26 cellular contexts compared by ENCODE assay signal in the genomic region with DNA sequence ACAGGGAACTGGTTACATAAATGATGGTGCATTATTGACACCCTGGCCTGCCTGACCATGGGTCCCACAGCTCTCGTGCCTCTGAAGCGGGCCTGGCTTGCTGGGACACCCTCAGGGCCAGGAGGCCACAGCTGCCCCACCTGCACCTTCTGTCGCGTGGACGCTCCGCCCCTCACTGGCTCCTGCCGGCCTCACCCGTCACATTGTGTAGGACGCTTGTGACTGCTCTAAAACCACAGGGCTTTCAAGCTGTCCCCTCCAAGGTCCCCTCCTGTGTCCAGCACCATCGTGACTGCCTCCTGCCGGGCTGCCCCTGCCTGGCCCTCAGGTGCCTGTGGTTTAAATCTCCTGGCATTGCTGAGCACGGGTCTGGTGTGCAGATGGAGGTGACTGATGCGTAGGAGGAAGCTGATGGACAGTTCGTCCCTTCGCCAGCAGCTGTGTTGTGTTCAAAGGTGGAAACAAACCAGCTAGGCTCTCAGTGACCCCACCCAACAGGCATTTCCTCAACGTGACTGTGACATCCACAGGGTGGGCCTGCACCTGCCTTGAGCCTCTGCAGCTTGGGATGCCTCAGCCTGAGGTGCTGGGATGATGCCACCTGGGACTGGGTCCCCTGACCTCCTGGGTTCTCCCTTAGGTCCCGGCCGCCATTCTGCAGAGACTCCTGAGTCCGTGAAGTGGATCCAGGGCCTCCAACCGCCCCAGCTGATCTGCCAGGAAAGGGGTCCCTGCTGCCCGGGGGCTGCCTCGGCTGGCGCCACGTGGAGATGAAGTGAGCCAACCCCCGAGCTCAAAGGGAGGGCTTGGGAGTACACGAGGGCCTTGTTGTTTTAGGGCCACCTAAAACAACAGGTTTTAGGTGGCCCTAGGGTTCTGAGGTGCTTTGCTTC.
"Had no signal": no experiment of that assay in that cellular context is flagged by ENCODE, and none has a peak within 500 bp of the region (broad histone marks: within the 10 kb centered on the region; RNA-seq: fewer than 3 reads in every experiment).

No MANE protein-coding gene starts in this region.

- H3K27ac Mint-ChIP-seq: activated CD4-positive, alpha-beta memory T cell treated with anti-CD3 and anti-CD28 coated beads for 36 hours; activated naive CD4-positive, alpha-beta T cell treated with anti-CD3 and anti-CD28 coated beads, Interleukin-2, amount 50 U/mL, for 72 hours; naive B cell; progenitor cell of endocrine pancreas; stimulated activated naive B cell treated with anti-CD40 and anti-IgM and Interleukin-4, amounts not matched to agents 10 μg/mL and 1 μg/mL and 100 μg/mL, for 72 hours; WTC11 had no signal

- H3K9me3 ChIP-seq: breast epithelium, sigmoid colon, SJSA1, thyroid gland, uterus had no signal

- H3K4me1 Mint-ChIP-seq: naive B cell; stimulated activated naive B cell treated with anti-CD40 and anti-IgM and Interleukin-4, amounts not matched to agents 10 μg/mL and 1 μg/mL and 100 μg/mL, for 72 hours had no signal

- H3K4me1 ChIP-seq: breast epithelium, sigmoid colon, SJSA1, thyroid gland, uterus had no signal

- ATAC-seq: activated naive CD4-positive, alpha-beta T cell treated with anti-CD3 and anti-CD28 coated beads, Interleukin-2, amount 50 U/mL, for 72 hours; esophagus mucosa; left colon; stimulated activated naive B cell treated with anti-CD40 and anti-IgM and Interleukin-4, amounts not matched to agents 10 μg/mL and 1 μg/mL and 100 μg/mL, for 72 hours; WTC11 had no signal

- H3K4me3 Mint-ChIP-seq: activated CD4-positive, alpha-beta memory T cell treated with anti-CD3 and anti-CD28 coated beads for 36 hours; naive B cell; stimulated activated naive B cell treated with anti-CD40 and anti-IgM and Interleukin-4, amounts not matched to agents 10 μg/mL and 1 μg/mL and 100 μg/mL, for 72 hours; WTC11 had no signal

- DNase-seq: activated CD4-positive, alpha-beta memory T cell treated with anti-CD3 and anti-CD28 coated beads for 36 hours; activated gamma-delta T cell treated with Interleukin-2 at 50 U/mL for 16 hours; activated T-cell treated with anti-CD3 and anti-CD28 coated beads for 4 hours; cerebellar nuclear complex; effector memory CD4-positive, alpha-beta T cell; glutamatergic neuron; left colon; mesendoderm; naive B cell; occipital lobe; retina; sigmoid colon; stimulated activated CD4-positive, alpha-beta T cell treated with anti-CD3 and anti-CD28 coated beads, Interleukin-15, amount 100 ng/mL, for 24 hours; stimulated activated CD8-positive, alpha-beta memory T cell treated with anti-CD3 and anti-CD28 coated beads, Interleukin-4, amount 100 ng/mL, for 48 hours; stimulated activated naive B cell treated with anti-CD40 and anti-IgM and Interleukin-4, amounts not matched to agents 10 μg/mL and 1 μg/mL and 100 μg/mL, for 72 hours; T-helper 9 cell; thyroid gland; uterus had no signal

- H3K27ac ChIP-seq: breast epithelium, hepatocyte, sigmoid colon, SJSA1, thyroid gland, uterus had no signal

- H3K27me3 ChIP-seq: hepatocyte, sigmoid colon, thyroid gland, uterus had no signal

- H3K4me3 ChIP-seq: breast epithelium, hepatocyte, sigmoid colon, SJSA1, smooth muscle cell, thyroid gland, uterus had no signal

- H3K36me3 ChIP-seq: breast epithelium, sigmoid colon, SJSA1, thyroid gland, uterus had no signal

- H3K27me3 Mint-ChIP-seq: naive B cell had no signal

- H3K9me3 Mint-ChIP-seq: activated CD4-positive, alpha-beta memory T cell treated with anti-CD3 and anti-CD28 coated beads for 36 hours; activated naive CD4-positive, alpha-beta T cell treated with anti-CD3 and anti-CD28 coated beads, Interleukin-2, amount 50 U/mL, for 72 hours; WTC11 had no signal
